Comparison of ENCODE assay signal across 8 cellular contexts in the genomic region with DNA sequence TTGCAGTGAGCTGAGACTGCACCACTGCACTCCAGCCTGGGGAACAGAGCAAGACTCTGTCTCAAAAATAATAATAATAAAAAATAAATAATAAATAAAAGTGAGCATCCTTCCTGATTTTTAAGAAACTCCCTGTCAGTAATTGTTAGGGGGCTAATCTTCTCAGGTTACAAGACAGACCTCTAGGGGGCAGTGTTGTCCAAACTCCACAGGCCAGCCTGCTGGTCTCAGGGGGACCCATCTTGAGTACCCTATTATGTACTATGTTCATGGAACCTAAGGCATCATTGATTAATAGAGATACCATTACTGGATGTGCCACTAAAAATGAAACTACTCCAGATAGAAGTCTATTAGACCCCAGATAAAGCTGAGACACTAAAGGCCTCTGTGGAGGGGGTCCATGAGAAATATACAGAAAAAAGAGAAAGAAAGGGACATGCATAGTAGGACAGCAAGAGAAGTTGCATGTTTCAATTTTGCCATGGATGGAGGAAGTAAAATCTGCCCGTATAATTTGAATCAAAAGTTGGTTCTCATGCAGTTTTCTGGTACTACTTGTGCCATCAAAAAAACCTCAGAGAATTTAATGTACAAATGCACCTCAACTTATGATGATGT.
DNase-seq lines count a peak whose midpoint lies in the region; ATAC-seq and TF ChIP-seq lines count a peak whose summit lies in the region.

No MANE protein-coding gene starts in this region.

- peak; percentile 61 for TF ChIP-seq CTCF in fibroblast of mammary gland (conservative IDR thresholded peaks at IDR 0.05; ENCODE audit: control insufficient read depth, insufficient read depth, low read depth, low read length)

- no peaks in the 10 kb centered on the region for H3K9me3 Mint-ChIP-seq in activated CD4-positive, alpha-beta memory T cell treated with anti-CD3 and anti-CD28 coated beads for 36 hours

- CTCF ChIA-PET in activated CD4-positive, alpha-beta memory T cell treated with anti-CD3 and anti-CD28 coated beads for 36 hours (lab: Charles Lee), result interaction anchor here (0.6 to 4.2 kb wide), 34 partner anchors 8 to 762 kb away, joined by 3 to 30 read pairs (median 6); partner anchors contain the start of genes CDV3 and TOPBP1

- intact Hi-C loops in activated CD4-positive, alpha-beta memory T cell treated with anti-CD3 and anti-CD28 coated beads for 36 hours (cut with micrococcal nuclease), result no loop called here

- no peak overlapping the region for H3K27ac Mint-ChIP-seq in activated CD4-positive, alpha-beta memory T cell treated with anti-CD3 and anti-CD28 coated beads for 36 hours

- no peaks in the 10 kb centered on the region for H3K36me3 Mint-ChIP-seq in activated CD4-positive, alpha-beta memory T cell treated with anti-CD3 and anti-CD28 coated beads for 36 hours

- H3K4me3 Mint-ChIP-seq in activated CD4-positive, alpha-beta memory T cell treated with anti-CD3 and anti-CD28 coated beads for 36 hours, result no peak overlapping the region

- ATAC-seq in HG03280 (IDR thresholded peaks at IDR 0.05; ENCODE audit: unreplicated experiment), result no peak

- DNase-seq in activated CD8-positive, alpha-beta memory T cell treated with anti-CD3 and anti-CD28 coated beads for 1 hour (ENCODE audit: extremely low read depth in 1 of 2, low read depth in 1 of 2), result peak; percentile 34 to 35
- DNase-seq in activated CD8-positive, alpha-beta memory T cell treated with anti-CD3 and anti-CD28 coated beads, Interleukin-2, amount 50 U/mL, for 48 hours, result no peak
- DNase-seq in activated CD4-positive, alpha-beta memory T cell treated with anti-CD3 and anti-CD28 coated beads for 36 hours, result peak; percentile 61
- DNase-seq in fibroblast of mammary gland (ENCODE audit: low read depth) (peak; percentile 58), SW 1271 (lab: John Stamatoyannopoulos, UW) (no peak), NCI-H69 (lab: John Stamatoyannopoulos, UW) (no peak)
- DNase-seq in stimulated activated CD4-positive, alpha-beta T cell treated with anti-CD3 and anti-CD28 coated beads, Interleukin-4, amount 100 ng/mL, for 1 hour, result peak; percentile 41

- H3K4me1 Mint-ChIP-seq in activated CD4-positive, alpha-beta memory T cell treated with anti-CD3 and anti-CD28 coated beads for 36 hours (ENCODE audit: low read depth), result peaks cover 48% of the 10 kb centered on the region

- H3K4me3 ChIP-seq in fibroblast of mammary gland (ENCODE audit: control insufficient read depth, low read depth, low read length), result no peak overlapping the region

- POLR2A ChIA-PET in activated CD4-positive, alpha-beta memory T cell treated with anti-CD3 and anti-CD28 coated beads for 36 hours (lab: Charles Lee), result no interaction called here

- no peaks in the 10 kb centered on the region for H3K27me3 Mint-ChIP-seq in activated CD4-positive, alpha-beta memory T cell treated with anti-CD3 and anti-CD28 coated beads for 36 hours

Comparison
In these comparisons a context has a peak if more than half of its experiments do, and no peak if none do; other contexts are left out.
1. DNase-seq: peak in activated CD8-positive, alpha-beta memory T cell treated with anti-CD3 and anti-CD28 coated beads for 1 hour (2 of 2), activated CD4-positive, alpha-beta memory T cell treated with anti-CD3 and anti-CD28 coated beads for 36 hours (single experiment), fibroblast of mammary gland (single experiment) and stimulated activated CD4-positive, alpha-beta T cell treated with anti-CD3 and anti-CD28 coated beads, Interleukin-4, amount 100 ng/mL, for 1 hour (single experiment); none in activated CD8-positive, alpha-beta memory T cell treated with anti-CD3 and anti-CD28 coated beads, Interleukin-2, amount 50 U/mL, for 48 hours (single experiment), SW 1271 (0 of 2) and NCI-H69 (single experiment).